Comparison of ENCODE assay signal across 11 cellular contexts in genomic region chr12:32891956-32892355, GRCh38. TPM values are rescaled to one million over a fixed set of nuclear protein-coding genes. Genes with fewer than 3 reads are reported as not detected.
A peak's percentile ranks its signal among the peaks of the same experiment; 100 is the strongest.
DNase-seq lines count a peak whose midpoint lies in the region; ATAC-seq and TF ChIP-seq lines count a peak whose summit lies in the region.
"Had no signal": no experiment of that assay in that cellular context is flagged by ENCODE, and none has a peak within 500 bp of the region (broad histone marks: within the 10 kb centered on the region; RNA-seq: fewer than 3 reads in every experiment).

No MANE protein-coding gene starts in this region.

- TF ChIP-seq CTCF in foreskin keratinocyte (conservative IDR thresholded peaks at IDR 0.05) (no peak), GM20000 (IDR thresholded peaks at IDR 0.05; ENCODE audit: extremely low read depth, missing control alignments) (no peak)

- H3K27ac ChIP-seq in foreskin keratinocyte = peak overlapping the region; percentile 80
- H3K27ac ChIP-seq: gastroesophageal sphincter had no signal

- H3K4me1 ChIP-seq in foreskin keratinocyte = peaks cover 41% of the 10 kb centered on the region

- DNase-seq in HCEC 1CT (peak; percentile 64), RKO (ENCODE audit: low spot score) (peak; percentile 45), foreskin keratinocyte (peak; percentile 57 to 81), pulmonary artery endothelial cell (ENCODE audit: low read depth, low spot score) (peak; percentile 27), GM20000 (ENCODE audit: low spot score) (no peak), SKM-1 treated with dmso at 0.1 percent for 144 hours (lab: John Stamatoyannopoulos, UW; ENCODE audit: unreplicated experiment) (no peak), NCI-H446 (lab: John Stamatoyannopoulos, UW) (no peak)
- no peak for DNase-seq in activated naive CD4-positive, alpha-beta T cell (lab: John Stamatoyannopoulos, UW)
- DNase-seq: DMS53, NCI-H1105 treated with DMSO at 0.1 percent for 48 hours had no signal

- ATAC-seq in foreskin keratinocyte = peak; percentile 52
- ATAC-seq: gastroesophageal sphincter had no signal

- H3K27me3 ChIP-seq in foreskin keratinocyte = no peaks in the 10 kb centered on the region

RNA-seq across cellular contexts. Expression of gene PKP2, which starts 4.6 kb away (rescaled TPM):
- total RNA-seq in foreskin keratinocyte = 76.0 and 84.4 TPM in 2 replicates
- polyA plus RNA-seq in foreskin keratinocyte = 19.6 and 26.5 TPM in 2 replicates
- 2.4 and 13.8 TPM in 2 replicates for total RNA-seq in pulmonary artery endothelial cell

Comparison
In these comparisons a context has a peak if more than half of its experiments do, and no peak if none do; other contexts are left out.
1. DNase-seq: peak in HCEC 1CT (single experiment), RKO (single experiment), foreskin keratinocyte (2 of 2) and pulmonary artery endothelial cell (single experiment); none in GM20000 (single experiment), SKM-1 treated with dmso at 0.1 percent for 144 hours (single experiment), activated naive CD4-positive, alpha-beta T cell (0 of 4) and NCI-H446 (0 of 2).